19 cellular contexts compared by ENCODE assay signal in genomic region chr4:90171491-90171890, GRCh38.
DNase-seq lines count a peak whose midpoint lies in the region; FAIRE-seq and TF ChIP-seq lines count a peak whose summit lies in the region.
"Had no signal": no experiment of that assay in that cellular context is flagged by ENCODE, and none has a peak within 500 bp of the region (broad histone marks: within the 10 kb centered on the region; RNA-seq: fewer than 3 reads in every experiment).

No MANE protein-coding gene starts in this region.

- H3K36me3 ChIP-seq in WERI-Rb-1, result no peaks in the 10 kb centered on the region
- H3K36me3 ChIP-seq: BLaER1 had no signal

- peak; percentile 21 for TF ChIP-seq CTCF in D721Med (IDR thresholded peaks at IDR 0.05; ENCODE audit: insufficient read depth, missing control alignments)
- TF ChIP-seq CTCF in WERI-Rb-1 (IDR thresholded peaks at IDR 0.05; ENCODE audit: low read depth, low read length), result 0 out of 2 replicates have a peak, but pooled peaks have one; percentile 20
- TF ChIP-seq CTCF in retinal pigment epithelial cell (conservative IDR thresholded peaks at IDR 0.05; ENCODE audit: low read depth, low read length), result peak; percentile 28

- FAIRE-seq in D721Med (lab: Jason Lieb, UNC), result peak; percentile 95
- FAIRE-seq: GM12878, GM19239 had no signal

- peaks cover 3% of the 10 kb centered on the region for H3K9me3 ChIP-seq in WERI-Rb-1 (ENCODE audit: severe bottlenecking)
- H3K9me3 ChIP-seq: BLaER1 had no signal

- DNase-seq in D721Med (ENCODE audit: insufficient read length, low spot score) (no peak), NCI-H82 (lab: John Stamatoyannopoulos, UW) (peak; percentile 83), WERI-Rb-1 (peak; percentile 24), retinal pigment epithelial cell (ENCODE audit: low read depth) (peak; percentile 62), SIG-M5 (lab: John Stamatoyannopoulos, UW) (no peak), activated gamma-delta T cell treated with Interleukin-2 at 50 U/mL for 16 hours (no peak)
- DNase-seq in activated CD4-positive, CD25-positive, alpha-beta regulatory T cell (lab: John Stamatoyannopoulos, UW), result no peak
- DNase-seq: ACHN; CD4-positive, alpha-beta memory T cell; DMS 273 treated with DMSO at 0.1 percent for 48 hours; DMS53; DND-41; EL; GM23248; HCEC 1CT had no signal

- H3K4me3 ChIP-seq in WERI-Rb-1 (ENCODE audit: low read depth, low read length), result peak overlapping the region; percentile 23
- H3K4me3 ChIP-seq in retinal pigment epithelial cell (ENCODE audit: low read length), result no peak overlapping the region
- H3K4me3 ChIP-seq: BLaER1, GM12878, GM23248 had no signal

- peak overlapping the region; percentile 58 for H3K27ac ChIP-seq in WERI-Rb-1
- H3K27ac ChIP-seq: BLaER1, GM23248, HL-60 had no signal

- H3K27me3 ChIP-seq in WERI-Rb-1 (ENCODE audit: insufficient read depth, low read depth, severe bottlenecking), result no peaks in the 10 kb centered on the region
- H3K27me3 ChIP-seq: BLaER1 had no signal

Comparison
In these comparisons a context has a peak if more than half of its experiments do, and no peak if none do; other contexts are left out.
1. DNase-seq: peak in NCI-H82 (single experiment), WERI-Rb-1 (single experiment) and retinal pigment epithelial cell (single experiment); none in D721Med (single experiment), activated CD4-positive, CD25-positive, alpha-beta regulatory T cell (0 of 4), SIG-M5 (single experiment) and activated gamma-delta T cell treated with Interleukin-2 at 50 U/mL for 16 hours (single experiment).
2. Peak in every context shown above with its lines, with median percentiles within 50 percentile points of each other: CTCF ChIP-seq.